ENCODE assay signal across 15 cellular contexts in the genomic region with DNA sequence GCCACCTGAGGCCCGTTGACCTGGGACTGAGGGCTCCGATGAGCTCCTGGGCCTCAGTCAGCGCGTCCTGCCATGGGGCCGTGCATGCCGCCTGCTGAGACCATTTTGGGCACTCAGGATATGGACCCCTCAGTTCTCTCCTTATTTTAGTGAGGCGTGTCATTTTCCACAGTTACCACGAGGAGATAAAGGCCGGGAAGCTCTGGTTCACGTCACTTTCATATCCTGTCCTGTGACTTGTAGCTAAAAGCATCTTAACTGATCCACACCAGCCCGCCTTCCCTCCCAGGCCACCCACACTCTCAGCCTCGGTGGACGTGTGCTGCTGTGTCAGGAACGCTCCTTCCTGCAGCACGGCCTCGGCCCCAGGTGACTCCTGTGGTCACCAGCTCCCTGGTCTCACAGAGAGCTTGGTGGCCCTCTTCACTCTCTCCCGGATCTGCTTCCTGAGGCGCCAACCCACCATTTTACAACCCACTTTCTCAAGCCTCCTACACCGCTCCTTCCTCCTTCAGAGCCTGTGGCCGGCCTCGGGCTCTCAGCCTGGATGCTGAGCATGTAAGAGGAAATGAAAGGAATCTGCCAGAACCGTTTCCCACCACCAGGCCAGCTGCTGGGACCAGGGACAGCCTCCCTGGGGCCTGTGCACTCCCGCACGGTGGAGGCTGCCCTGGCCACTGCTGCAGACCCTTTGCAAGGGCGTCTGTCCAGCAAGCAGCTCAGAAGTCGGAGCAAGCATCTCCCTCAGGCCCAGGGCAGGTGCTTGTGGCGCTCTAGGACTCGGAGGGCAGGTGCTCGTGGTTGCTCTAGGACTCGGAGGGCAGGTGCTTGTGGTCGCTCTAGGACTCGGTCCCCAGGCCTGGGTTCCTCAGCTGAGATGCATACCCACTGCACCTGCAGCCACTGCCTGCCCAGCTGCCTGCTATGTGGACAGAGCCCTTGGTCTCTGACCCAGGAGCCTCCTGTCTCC. TPM values are rescaled to one million over a fixed set of nuclear protein-coding genes. Genes with fewer than 3 reads are reported as not detected.
A peak's percentile ranks its signal among the peaks of the same experiment; 100 is the strongest.
DNase-seq lines count a peak whose midpoint lies in the region; ATAC-seq and TF ChIP-seq lines count a peak whose summit lies in the region.
"Had no signal": no experiment of that assay in that cellular context is flagged by ENCODE, and none has a peak within 500 bp of the region (broad histone marks: within the 10 kb centered on the region; RNA-seq: fewer than 3 reads in every experiment).

No MANE protein-coding gene starts in this region.

- H3K9me3 ChIP-seq in smooth muscle cell (replicated peaks; ENCODE audit: low read depth) = no peaks in the 10 kb centered on the region
- H3K9me3 ChIP-seq: adrenal gland had no signal

- H4K20me1 ChIP-seq in smooth muscle cell (ENCODE audit: low read depth) = peaks cover 17% of the 10 kb centered on the region

- no peaks in the 10 kb centered on the region for H3K9me3 Mint-ChIP-seq in activated T-cell treated with anti-CD3 and anti-CD28 coated beads, Interleukin-2, amount 50 U/mL, for 72 hours
- H3K9me3 Mint-ChIP-seq in activated naive CD8-positive, alpha-beta T cell (ENCODE audit: low read depth) = no peaks in the 10 kb centered on the region

- H3K27me3 ChIP-seq in smooth muscle cell (ENCODE audit: low read depth) = no peaks in the 10 kb centered on the region
- H3K27me3 ChIP-seq: adrenal gland had no signal

- H3K79me2 ChIP-seq in smooth muscle cell (ENCODE audit: low read depth) = no peaks in the 10 kb centered on the region

- peak overlapping the region in 1 of 2 donors; percentile 34 for H3K4me3 Mint-ChIP-seq in activated T-cell treated with anti-CD3 and anti-CD28 coated beads, Interleukin-2, amount 50 U/mL, for 72 hours
- peak overlapping the region; percentile 52 for H3K4me3 Mint-ChIP-seq in activated naive CD8-positive, alpha-beta T cell

- peaks cover 15% of the 10 kb centered on the region for H3K4me1 ChIP-seq in smooth muscle cell (ENCODE audit: low read depth)
- H3K4me1 ChIP-seq: adrenal gland had no signal

- no peak for TF ChIP-seq CTCF in smooth muscle cell (IDR thresholded peaks at IDR 0.05; ENCODE audit: borderline replicate concordance, insufficient read depth, poor library complexity, severe bottlenecking)

- peaks cover 16% of the 10 kb centered on the region for H3F3A ChIP-seq in smooth muscle cell (ENCODE audit: low read depth)

- H3K36me3 ChIP-seq in smooth muscle cell (ENCODE audit: low read depth) = no peaks in the 10 kb centered on the region
- H3K36me3 ChIP-seq: adrenal gland had no signal

- H3K27me3 Mint-ChIP-seq in activated T-cell treated with anti-CD3 and anti-CD28 coated beads, Interleukin-2, amount 50 U/mL, for 72 hours (ENCODE audit: low read depth) = no peaks in the 10 kb centered on the region
- H3K27me3 Mint-ChIP-seq in activated naive CD8-positive, alpha-beta T cell = no peaks in the 10 kb centered on the region
- H3K27me3 Mint-ChIP-seq: progenitor cell of endocrine pancreas had no signal

- peak overlapping the region; percentile 50 for H3K4me2 ChIP-seq in smooth muscle cell

- CTCF ChIA-PET in HEK293T (lab: Yijun Ruan, JAX) = interaction anchor here (1.3 kb wide), 1 partner anchor 16 kb away, joined by 3 read pairs; no protein-coding TSS in a partner anchor

- no peak overlapping the region for H2AFZ ChIP-seq in smooth muscle cell (ENCODE audit: low read depth)

- peak overlapping the region; percentile 7 for H3K27ac Mint-ChIP-seq in activated T-cell treated with anti-CD3 and anti-CD28 coated beads, Interleukin-2, amount 50 U/mL, for 72 hours
- peak overlapping the region; percentile 88 for H3K27ac Mint-ChIP-seq in activated naive CD8-positive, alpha-beta T cell
- H3K27ac Mint-ChIP-seq: progenitor cell of endocrine pancreas had no signal

- H3K36me3 Mint-ChIP-seq in activated T-cell treated with anti-CD3 and anti-CD28 coated beads, Interleukin-2, amount 50 U/mL, for 72 hours (ENCODE audit: insufficient read depth in 2 of 2) = peaks cover 0 to 1% of the 10 kb centered on the region in 2 donors
- H3K36me3 Mint-ChIP-seq in activated naive CD8-positive, alpha-beta T cell = peaks cover 2% of the 10 kb centered on the region

- no peak overlapping the region for H3K9ac ChIP-seq in smooth muscle cell (ENCODE audit: low read depth)

- ATAC-seq in activated T-cell treated with anti-CD3 and anti-CD28 coated beads, Interleukin-2, amount 50 U/mL, for 72 hours (replicated peaks in 1 of 2) = no peak
- ATAC-seq in GM19324 (IDR thresholded peaks at IDR 0.05; ENCODE audit: low FRiP score, unreplicated experiment) = no peak

- H3K4me3 ChIP-seq in smooth muscle cell = no peak overlapping the region
- H3K4me3 ChIP-seq: adrenal gland had no signal

- H3K4me1 Mint-ChIP-seq in activated T-cell treated with anti-CD3 and anti-CD28 coated beads, Interleukin-2, amount 50 U/mL, for 72 hours (ENCODE audit: low read depth) = peaks cover 52% of the 10 kb centered on the region
- peaks cover 64% of the 10 kb centered on the region for H3K4me1 Mint-ChIP-seq in activated naive CD8-positive, alpha-beta T cell (ENCODE audit: low read depth)

- POLR2A ChIA-PET in HEK293T (lab: Yijun Ruan, JAX) = interaction anchor here (0.6 kb wide), 1 partner anchor 20 kb away, joined by 3 read pairs; no protein-coding TSS in a partner anchor

- DNase-seq in activated T-cell treated with anti-CD3 and anti-CD28 coated beads, Interleukin-2, amount 50 U/mL, for 72 hours = no peak
- DNase-seq in activated T-cell treated with anti-CD3 and anti-CD28 coated beads for 4 hours = no peak
- DNase-seq in NCI-H2107 treated with DMSO at 0.1 percent for 48 hours (lab: John Stamatoyannopoulos, UW; ENCODE audit: unreplicated experiment) = peak; percentile 91
- no peak for DNase-seq in smooth muscle cell (lab: John Stamatoyannopoulos, UW; ENCODE audit: unreplicated experiment)
- no peak for DNase-seq in NCI-H128 (lab: John Stamatoyannopoulos, UW; ENCODE audit: unreplicated experiment)
- DNase-seq in HEK293T (ENCODE audit: extremely low spot score) = no peak
- DNase-seq: activated CD4-positive, alpha-beta T cell treated with anti-CD3 and anti-CD28 coated beads, Interleukin-2, amount 50 U/mL, for 4 hours; adrenal gland; dermis blood vessel endothelial cell; HCEC 1CT; NCI-H1694 treated with DMSO at 0.1 percent for 48 hours; stimulated activated naive CD4-positive, alpha-beta T cell treated with Interleukin-2 at 50 U/mL for 16 hours had no signal

- H3K27ac ChIP-seq in smooth muscle cell (ENCODE audit: low read depth) = peak overlapping the region; percentile 74
- H3K27ac ChIP-seq: adrenal gland had no signal

- WGBS in smooth muscle cell (ENCODE audit: low lambda C conversion rate) = 51% methylated on average over 30 of the region's 32 CpGs

TF ChIP-seq in HEK293T, 16 proteins besides CTCF, POLR2A, EP300 and RAD21:
- no peak for TF ChIP-seq TARDBP (IDR thresholded peaks at IDR 0.05)
- no peak for TF ChIP-seq HDGF (IDR thresholded peaks at IDR 0.05; ENCODE audit: borderline replicate concordance)
- TF ChIP-seq ELF4 (IDR thresholded peaks at IDR 0.05) = no peak
- TF ChIP-seq, protein P1, sequence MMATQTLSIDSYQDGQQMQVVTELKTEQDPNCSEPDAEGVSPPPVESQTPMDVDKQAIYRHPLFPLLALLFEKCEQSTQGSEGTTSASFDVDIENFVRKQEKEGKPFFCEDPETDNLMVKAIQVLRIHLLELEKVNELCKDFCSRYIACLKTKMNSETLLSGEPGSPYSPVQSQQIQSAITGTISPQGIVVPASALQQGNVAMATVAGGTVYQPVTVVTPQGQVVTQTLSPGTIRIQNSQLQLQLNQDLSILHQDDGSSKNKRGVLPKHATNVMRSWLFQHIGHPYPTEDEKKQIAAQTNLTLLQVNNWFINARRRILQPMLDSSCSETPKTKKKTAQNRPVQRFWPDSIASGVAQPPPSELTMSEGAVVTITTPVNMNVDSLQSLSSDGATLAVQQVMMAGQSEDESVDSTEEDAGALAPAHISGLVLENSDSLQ (IDR thresholded peaks at IDR 0.05) = no peak
- TF ChIP-seq FOXM1 (IDR thresholded peaks at IDR 0.05; ENCODE audit: borderline replicate concordance) = no peak
- TF ChIP-seq SUZ12 (IDR thresholded peaks at IDR 0.05) = no peak
- no peak for TF ChIP-seq FOXK2 (IDR thresholded peaks at IDR 0.05)

RNA-seq across cellular contexts. Expression of a gene that starts 23.9 kb away (rescaled TPM):
- total RNA-seq in activated T-cell treated with anti-CD3 and anti-CD28 coated beads, Interleukin-2, amount 50 U/mL, for 72 hours = 10 to 100 TPM; 90.5 to 91.2 TPM
- total RNA-seq in smooth muscle cell = 46.6 and 49.4 TPM in 2 replicates
- polyA plus RNA-seq in smooth muscle cell = 48.4 and 49.3 TPM in 2 replicates

RNA-seq across cellular contexts. Expression of a gene that starts 56.3 kb away (rescaled TPM):
- 100 to 1,000 TPM; 109 to 121 TPM for total RNA-seq in activated T-cell treated with anti-CD3 and anti-CD28 coated beads, Interleukin-2, amount 50 U/mL, for 72 hours
- 30.7 and 49.4 TPM in 2 replicates for total RNA-seq in smooth muscle cell
- 125 and 141 TPM in 2 replicates for polyA plus RNA-seq in smooth muscle cell
